Comparison of ENCODE assay signal across 8 cellular contexts in genomic region chr15:51319539-51319938, GRCh38. TPM values are rescaled to one million over a fixed set of nuclear protein-coding genes. Genes with fewer than 3 reads are reported as not detected.
"Had no signal": no experiment of that assay in that cellular context is flagged by ENCODE, and none has a peak within 500 bp of the region (broad histone marks: within the 10 kb centered on the region; RNA-seq: fewer than 3 reads in every experiment).

No MANE protein-coding gene starts in this region.

- DNase-seq: H9, HCEC 1CT had no signal

- FAIRE-seq: H1, H54, HTR-8/SVneo had no signal

- H2AFZ ChIP-seq: GM23338 had no signal

- ATAC-seq: GM23338 had no signal

- H3K4me2 ChIP-seq: GM23338 had no signal

- H3K4me3 ChIP-seq: GM23338 had no signal

RNA-seq across cellular contexts. Expression of gene CYP19A1, which starts 18.9 kb away (rescaled TPM):
- total RNA-seq: GM23338, H1, H9, HT-29 had no signal
- polyA plus RNA-seq: H1, IgD-negative memory B cell had no signal

RNA-seq across cellular contexts. Expression of gene GLDN, which starts 21.9 kb away (rescaled TPM):
- polyA plus RNA-seq: IgD-negative memory B cell had no signal
